Comparison of ENCODE assay signal across 1 cellular context in genomic region chr7:106100863-106101262, GRCh38.
TF ChIP-seq lines count a peak whose summit lies in the region.

No MANE protein-coding gene starts in this region.

TF ChIP-seq in endothelial cell of umbilical vein, 7 proteins besides CTCF, POLR2A, EP300 and RAD21 (continued from another document):
- TF ChIP-seq JUN (IDR thresholded peaks at IDR 0.05; ENCODE audit: borderline replicate concordance, insufficient read depth, insufficient read length, low read depth) (no peak), FOS (IDR thresholded peaks at IDR 0.05; ENCODE audit: borderline replicate concordance, insufficient read depth, low read length) (no peak)
TF ChIP-seq in endothelial cell of umbilical vein: peak in this region for 0.
